Comparison of ENCODE assay signal across 14 cellular contexts in the genomic region with DNA sequence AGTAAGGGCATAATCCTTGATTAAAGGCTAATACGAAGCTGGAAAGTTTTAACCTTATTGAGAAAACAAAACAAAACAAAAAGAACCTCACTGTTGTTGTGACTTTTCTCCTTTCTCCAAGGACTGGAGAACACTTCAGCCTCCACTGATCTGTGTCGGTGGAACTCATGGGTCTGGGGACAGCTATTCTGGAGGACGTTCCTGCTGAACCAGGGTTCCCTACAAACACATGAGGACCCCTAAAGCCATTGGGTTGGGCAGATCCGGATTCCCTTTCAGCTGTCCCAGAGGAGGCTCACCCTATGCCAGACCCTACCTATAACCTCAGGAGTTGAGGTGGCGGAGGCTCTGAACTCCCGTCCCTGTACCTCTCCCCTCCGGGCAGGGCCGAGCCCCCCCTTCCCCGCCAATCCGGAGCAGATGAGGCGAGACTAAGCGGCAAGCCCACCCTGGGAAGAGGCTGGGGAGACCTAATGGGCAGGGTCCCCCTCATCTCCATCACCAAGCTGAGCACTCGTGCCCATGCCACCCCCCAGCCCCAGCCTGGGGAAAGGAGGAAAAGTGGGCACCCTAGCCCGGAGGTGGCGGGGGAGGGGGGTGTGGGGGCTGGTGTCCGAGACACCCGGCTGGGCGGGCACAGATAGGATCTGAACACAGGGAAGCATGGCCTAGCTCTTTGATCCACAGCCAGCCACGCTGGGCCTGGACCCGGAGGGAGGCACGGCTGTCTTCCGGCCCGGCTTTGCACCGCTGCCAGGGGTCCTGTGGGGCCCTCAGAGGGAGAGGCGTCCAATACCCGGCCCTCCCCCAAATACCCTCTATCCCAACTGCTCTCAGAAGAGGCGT. TPM values are rescaled to one million over a fixed set of nuclear protein-coding genes. Genes with fewer than 3 reads are reported as not detected.
DNase-seq lines count a peak whose midpoint lies in the region; ATAC-seq, FAIRE-seq and TF ChIP-seq lines count a peak whose summit lies in the region.
"Had no signal": no experiment of that assay in that cellular context is flagged by ENCODE, and none has a peak within 500 bp of the region (broad histone marks: within the 10 kb centered on the region; RNA-seq: fewer than 3 reads in every experiment).

No MANE protein-coding gene starts in this region.

- WGBS in HepG2 (ENCODE audit: low lambda C conversion rate) = 40% methylated on average over 4 of the region's 27 CpGs
- whole genome bisulfite sequencing in right lobe of liver (ENCODE audit: insufficient coverage, low coverage, low lambda C conversion rate, missing lambda C conversion rate) = 88% methylated on average over 1 of the region's 27 CpGs

- TF ChIP-seq CTCF in HepG2 (CRISPR knock-in tag; IDR thresholded peaks at IDR 0.05) (no peak), right lobe of liver (IDR thresholded peaks at IDR 0.05) (no peak), astrocyte (IDR thresholded peaks at IDR 0.05; ENCODE audit: insufficient read depth, low read depth, low read length) (no peak), nephron (IDR thresholded peaks at IDR 0.05; ENCODE audit: unreplicated experiment in 3 of 3) (no peak)

- no peaks in the 10 kb centered on the region for H4K20me1 ChIP-seq in HepG2 (ENCODE audit: insufficient read depth, low read length)
- H4K20me1 ChIP-seq in astrocyte (ENCODE audit: insufficient read depth, low read length) = peaks cover 25% of the 10 kb centered on the region

- no peak for TF ChIP-seq RAD21 in HepG2 (CRISPR knock-in tag; IDR thresholded peaks at IDR 0.05)

- BruUV-seq in HepG2 (replicated peaks; lab: Mats Ljungman, UMichigan) = no TSS peak

- CTCF ChIA-PET in HepG2 (lab: Yijun Ruan, JAX; ENCODE audit: low intra/inter-chr PET ratio, low total read pairs) = no interaction called here

- H3K79me2 ChIP-seq in HepG2 (ENCODE audit: insufficient read depth, low read length) (peaks cover 2% of the 10 kb centered on the region), astrocyte (ENCODE audit: insufficient read depth, low read length) (peaks cover 3% of the 10 kb centered on the region)

- no peaks in the 10 kb centered on the region for H3K9me3 Mint-ChIP-seq in astrocyte (ENCODE audit: unreplicated experiment)
- H3K9me3 Mint-ChIP-seq in nephron = no peaks in the 10 kb centered on the region
- H3K9me3 Mint-ChIP-seq: T-helper 2 cell treated with Interferon-gamma antibody and Interleukin-4, amounts not matched to agents 5 μg/mL and 100 μg/mL, for 36 hours had no signal

- H3K36me3 ChIP-seq in HepG2 (replicated peaks in 1 of 2; ENCODE audit: control insufficient read depth in 1 of 2, insufficient read depth in 2 of 2, low read length in 2 of 2) = peaks cover 3 to 12% of the 10 kb centered on the region in 2 experiments; a peak in 2 of 5 replicates
- H3K36me3 ChIP-seq in right lobe of liver = no peaks in the 10 kb centered on the region
- H3K36me3 ChIP-seq in astrocyte (ENCODE audit: insufficient read depth, low read length) = peaks cover 7% of the 10 kb centered on the region

- peaks cover 4 to 25% of the 10 kb centered on the region in 2 experiments; a peak in 3 of 5 replicates for H3K27me3 ChIP-seq in HepG2 (ENCODE audit: control insufficient read depth in 1 of 2, insufficient read depth in 2 of 2, low read length in 2 of 2)
- H3K27me3 ChIP-seq in right lobe of liver = no peaks in the 10 kb centered on the region
- peaks cover 4% of the 10 kb centered on the region for H3K27me3 ChIP-seq in astrocyte (ENCODE audit: insufficient read depth, low read length)

- no peak for FAIRE-seq in HepG2 (lab: Jason Lieb, UNC)
- FAIRE-seq in astrocyte (lab: Jason Lieb, UNC) = no peak
- FAIRE-seq: keratinocyte had no signal

- peak overlapping the region in 1 of 3 experiments; percentile 71; a peak in 1 of 6 replicates for H3K4me3 ChIP-seq in HepG2 (replicated peaks in 1 of 3; ENCODE audit: insufficient read depth in 1 of 3, low read depth in 2 of 3, low read length in 3 of 3)
- H3K4me3 ChIP-seq in right lobe of liver = no peak overlapping the region
- H3K4me3 ChIP-seq in astrocyte (ENCODE audit: insufficient read depth, low read depth, low read length) = no peak overlapping the region

- H3K36me3 Mint-ChIP-seq in astrocyte (ENCODE audit: low read depth, unreplicated experiment) (peaks cover 2% of the 10 kb centered on the region), nephron (ENCODE audit: low read depth) (peaks cover 4% of the 10 kb centered on the region)

- H3K27ac ChIP-seq in HepG2 (ENCODE audit: extremely low read length, insufficient read depth, low read length) (no peak overlapping the region), right lobe of liver (no peak overlapping the region), astrocyte (ENCODE audit: low read depth, low read length) (no peak overlapping the region)

- POLR2A ChIA-PET in HepG2 (lab: Yijun Ruan, JAX) = interaction anchor here (0.8 to 3.9 kb wide), 7 partner anchors 9 to 352 kb away, joined by 3 to 40 read pairs (median 3); no protein-coding TSS in a partner anchor

- H3K27ac Mint-ChIP-seq in astrocyte (ENCODE audit: unreplicated experiment) (peak overlapping the region; percentile 68), nephron (no peak overlapping the region)

- no peak overlapping the region for H2AFZ ChIP-seq in HepG2 (ENCODE audit: low read length)
- H2AFZ ChIP-seq in astrocyte (ENCODE audit: low read depth, low read length) = peak overlapping the region; percentile 98

- TF ChIP-seq EP300 in HepG2 (IDR thresholded peaks at IDR 0.05; ENCODE audit: low read depth in 2 of 2, low read length in 2 of 2) (no peak), HepG2 (CRISPR knock-in tag; IDR thresholded peaks at IDR 0.05; ENCODE audit: borderline replicate concordance) (no peak)

- H3K4me2 ChIP-seq in HepG2 (ENCODE audit: low read depth, low read length) (peak overlapping the region; percentile 89; the same call in 1 of the 2 replicates), astrocyte (ENCODE audit: low read length) (peak overlapping the region; percentile 92)

- TF ChIP-seq POLR2A in HepG2 (IDR thresholded peaks at IDR 0.05; ENCODE audit: insufficient read depth in 1 of 2, low read depth in 2 of 2, low read length in 2 of 2) (no peak), right lobe of liver (IDR thresholded peaks at IDR 0.05) (no peak)

- H3K4me3 Mint-ChIP-seq in astrocyte (ENCODE audit: unreplicated experiment) (no peak overlapping the region), nephron (peak overlapping the region; percentile 64 to 87 (median 85))

- no peak overlapping the region for H3K9ac ChIP-seq in HepG2 (ENCODE audit: insufficient read depth, low read depth, low read length)
- H3K9ac ChIP-seq in astrocyte (ENCODE audit: low read length) = no peak overlapping the region

- H3K9me3 ChIP-seq in HepG2 (ENCODE audit: low read length) = no peaks in the 10 kb centered on the region
- H3K9me3 ChIP-seq in right lobe of liver = no peaks in the 10 kb centered on the region
- H3K9me3 ChIP-seq in astrocyte (ENCODE audit: insufficient read depth, low read depth, low read length) = no peaks in the 10 kb centered on the region

- intact Hi-C loops in HepG2 (cut with micrococcal nuclease; ENCODE audit: unreplicated experiment) (no loop called here), right lobe of liver (cut with DNase I) (no loop called here)

- ATAC-seq in HepG2 (peak; percentile 20), right lobe of liver (no peak), GM18868 (IDR thresholded peaks at IDR 0.05; ENCODE audit: unreplicated experiment) (no peak)

- DNase-seq in HepG2 (ENCODE audit: low spot score) = no peak
- no peak for DNase-seq in right lobe of liver
- no peak for DNase-seq in astrocyte (ENCODE audit: low read depth)
- no peak for DNase-seq in iPS-NIHi7 (ENCODE audit: extremely low spot score)
- no peak for DNase-seq in occipital lobe (lab: John Stamatoyannopoulos, UW)
- DNase-seq in mesenteric fat pad (ENCODE audit: low spot score) = no peak
- DNase-seq: GOT3, KG1, NCI-H2081, trophoblast cell had no signal

- in situ Hi-C loops in HepG2 (cut with HindIII; ENCODE audit: extremely low pct_ligation_motif_present, low pct_unique_long_range_greater_than_20kb) = no loop called here

- H3K4me1 ChIP-seq in HepG2 (ENCODE audit: insufficient read depth, low read length) = peaks cover 61% of the 10 kb centered on the region
- H3K4me1 ChIP-seq in right lobe of liver = peaks cover 0 to 8% (median 2%) of the 10 kb centered on the region in 4 donors
- H3K4me1 ChIP-seq in astrocyte (ENCODE audit: insufficient read depth, low read length) = peaks cover 29% of the 10 kb centered on the region

- peaks cover 8% of the 10 kb centered on the region for H3K4me1 Mint-ChIP-seq in astrocyte (ENCODE audit: low read depth, unreplicated experiment)
- peaks cover 22% of the 10 kb centered on the region for H3K4me1 Mint-ChIP-seq in nephron

- H3K27me3 Mint-ChIP-seq in astrocyte (ENCODE audit: low read depth, unreplicated experiment) (peaks cover 34% of the 10 kb centered on the region), nephron (ENCODE audit: low read depth) (peaks cover 63% of the 10 kb centered on the region)

RNA-seq across cellular contexts. Expression of a gene that starts 1.5 kb away (rescaled TPM):
- total RNA-seq in HepG2 (2016; rRNA removed; fragmentation: Illumina TruSeq; extraction: Trizol) = 6.8 and 7.9 TPM in 2 replicates
- 5.3 and 5.4 TPM in 2 replicates for total RNA-seq in HepG2 (2016; cell fraction: cytosol; rRNA removed; fragmentation: Illumina TruSeq; extraction: Trizol; ENCODE audit: low read depth)
- total RNA-seq in HepG2 (2016; cell fraction: insoluble cytoplasmic fraction; rRNA removed; fragmentation: Illumina TruSeq; extraction: Trizol) = 7.1 and 8.8 TPM in 2 replicates
- total RNA-seq in HepG2 (2016; cell fraction: membrane; rRNA removed; fragmentation: Illumina TruSeq; extraction: Trizol) = 15.7 and 15.8 TPM in 2 replicates
- total RNA-seq in HepG2 (2016; cell fraction: nucleus; rRNA removed; fragmentation: Illumina TruSeq; extraction: Trizol) = 10.0 and 10.9 TPM in 2 replicates
- 6.3 and 9.0 TPM in 2 replicates for polyA plus RNA-seq in HepG2 (2011; rRNA removed)
- polyA plus RNA-seq in HepG2 (2011; cell fraction: cytosol; rRNA removed) = 4.8 and 5.8 TPM in 2 replicates
- 7.5 and 7.7 TPM in 2 replicates for polyA plus RNA-seq in HepG2 (2011; cell fraction: nucleus; rRNA removed)
- 8.6 and 11.4 TPM in 2 replicates for polyA plus RNA-seq in HepG2 (2012)
- polyA plus RNA-seq in HepG2 (2016; cell fraction: cytosol; fragmentation: Illumina TruSeq; extraction: Trizol; ENCODE audit: low read depth) = 21.6 and 22.8 TPM in 2 replicates
- 21.8 and 29.7 TPM in 2 replicates for polyA plus RNA-seq in HepG2 (2016; cell fraction: insoluble cytoplasmic fraction; fragmentation: Illumina TruSeq; extraction: Trizol; ENCODE audit: low read depth)
- 44.0 and 50.2 TPM in 2 replicates for polyA plus RNA-seq in HepG2 (2016; cell fraction: membrane; fragmentation: Illumina TruSeq; extraction: Trizol; ENCODE audit: low read depth)
- polyA plus RNA-seq in HepG2 (2016; cell fraction: nucleus; fragmentation: Illumina TruSeq; extraction: Trizol; ENCODE audit: insufficient read depth, low read depth) = 25.7 and 28.7 TPM in 2 replicates
- polyA minus RNA-seq in HepG2 (2011; rRNA and poly(A)+ RNA removed; ENCODE audit: low replicate concordance) = 0.19 and 20.5 TPM in 2 replicates
- 3.3 and 5.4 TPM in 2 replicates for polyA minus RNA-seq in HepG2 (2011; cell fraction: cytosol; rRNA and poly(A)+ RNA removed)
- 15.2 and 18.2 TPM in 2 replicates for polyA minus RNA-seq in HepG2 (2011; cell fraction: nucleus; rRNA and poly(A)+ RNA removed)
- total RNA-seq in right lobe of liver = 1 to 10 TPM; 2.0 to 3.8 (median 2.7) TPM
- 2.6 TPM in 2 replicates for total RNA-seq in astrocyte
- total RNA-seq in occipital lobe = not detected
- total RNA-seq in mesenteric fat pad = 3.9 TPM
